16 cellular contexts compared by ENCODE assay signal in the genomic region with DNA sequence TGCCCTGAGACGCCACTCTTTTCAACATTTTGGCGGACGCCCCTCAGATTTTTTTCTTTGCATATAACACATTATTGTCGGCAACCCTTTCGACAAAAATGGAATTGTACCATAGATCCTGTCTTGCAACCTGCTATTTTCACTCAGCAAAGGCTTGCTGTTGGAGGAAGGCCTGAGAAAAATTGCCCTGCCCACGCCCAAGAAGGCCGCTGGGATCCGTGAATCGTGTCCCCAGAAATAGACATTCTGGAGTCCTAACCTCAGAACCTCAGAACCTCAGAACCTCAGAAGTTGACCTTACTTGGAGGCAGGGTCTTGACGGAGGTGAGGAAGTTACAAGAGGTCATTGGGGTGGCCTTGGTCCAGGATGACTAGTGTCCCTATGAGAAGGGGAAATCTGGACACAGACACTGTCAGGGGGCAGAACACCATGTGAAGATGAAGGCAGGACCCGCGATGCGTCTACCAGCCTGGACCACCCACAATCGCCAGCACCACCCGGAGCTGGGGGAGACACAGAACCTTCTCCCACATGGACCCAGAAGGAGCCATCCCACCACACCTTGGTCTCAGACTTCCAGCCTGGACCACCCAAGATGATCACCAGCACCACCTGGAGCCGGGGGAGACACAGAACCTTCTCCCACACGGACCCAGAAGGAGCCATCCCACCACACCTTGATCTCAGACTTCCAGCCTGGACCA.
"Had no signal": no experiment of that assay in that cellular context is flagged by ENCODE, and none has a peak within 500 bp of the region (broad histone marks: within the 10 kb centered on the region; RNA-seq: fewer than 3 reads in every experiment).

No MANE protein-coding gene starts in this region.

- H3K27ac Mint-ChIP-seq: activated CD4-positive, alpha-beta memory T cell treated with anti-CD3 and anti-CD28 coated beads for 36 hours; activated CD8-positive, alpha-beta memory T cell treated with anti-CD3 and anti-CD28 coated beads, Interleukin-2, amount 10 ng/mL, durations not matched to agents 7 days and 5 days; activated naive CD4-positive, alpha-beta T cell treated with anti-CD3 and anti-CD28 coated beads, Interleukin-2, amount 50 U/mL, for 72 hours; activated T-cell treated with anti-CD3 and anti-CD28 coated beads, Interleukin-2, amount 50 U/mL, for 72 hours; dendritic cell treated with granulocyte-macrophage colony-stimulating factor and Interleukin-4, amounts not matched to agents 40 ng/mL and 50 ng/mL, for 4 days; natural killer cell had no signal

- H3K4me3 Mint-ChIP-seq: activated CD4-positive, alpha-beta memory T cell treated with anti-CD3 and anti-CD28 coated beads for 36 hours; activated CD8-positive, alpha-beta memory T cell treated with anti-CD3 and anti-CD28 coated beads, Interleukin-2, amount 10 ng/mL, durations not matched to agents 7 days and 5 days; activated T-cell treated with anti-CD3 and anti-CD28 coated beads, Interleukin-2, amount 50 U/mL, for 72 hours; central memory CD8-positive, alpha-beta T cell; dendritic cell treated with granulocyte-macrophage colony-stimulating factor and Interleukin-4, amounts not matched to agents 40 ng/mL and 50 ng/mL, for 4 days; natural killer cell had no signal

- DNase-seq: activated CD4-positive, alpha-beta memory T cell treated with anti-CD3 and anti-CD28 coated beads for 36 hours; activated CD4-positive, alpha-beta T cell treated with anti-CD3 and anti-CD28 coated beads for 1 hour; activated CD8-positive, alpha-beta memory T cell treated with anti-CD3 and anti-CD28 coated beads, Interleukin-2, amount 10 ng/mL, durations not matched to agents 7 days and 5 days; activated gamma-delta T cell; activated T-cell treated with anti-CD3 and anti-CD28 coated beads, Interleukin-2, amount 50 U/mL, for 72 hours; effector memory CD4-positive, alpha-beta T cell; foreskin keratinocyte; left cardiac atrium; natural killer cell; stimulated activated CD4-positive, alpha-beta T cell treated with anti-CD3 and anti-CD28 coated beads, Interleukin-12 subunit alpha, Interleukin-12 subunit beta, amount 100 ng/mL, for 4 hours; stimulated activated CD4-positive, alpha-beta T cell treated with anti-CD3 and anti-CD28 coated beads, Interleukin-2, amount 100 ng/mL, for 24 hours had no signal

- H3K27me3 ChIP-seq: foreskin keratinocyte had no signal

- H3K4me1 Mint-ChIP-seq: activated CD8-positive, alpha-beta memory T cell treated with anti-CD3 and anti-CD28 coated beads, Interleukin-2, amount 10 ng/mL, durations not matched to agents 7 days and 5 days; central memory CD8-positive, alpha-beta T cell; natural killer cell had no signal

- H3K4me1 ChIP-seq: foreskin keratinocyte had no signal

- H3K36me3 ChIP-seq: tibial artery had no signal

- H3K27me3 Mint-ChIP-seq: activated CD8-positive, alpha-beta memory T cell treated with anti-CD3 and anti-CD28 coated beads, Interleukin-2, amount 10 ng/mL, durations not matched to agents 7 days and 5 days; brain; central memory CD8-positive, alpha-beta T cell had no signal

- ATAC-seq: activated CD8-positive, alpha-beta memory T cell treated with anti-CD3 and anti-CD28 coated beads, Interleukin-2, amount 10 ng/mL, durations not matched to agents 7 days and 5 days; activated naive CD4-positive, alpha-beta T cell treated with anti-CD3 and anti-CD28 coated beads, Interleukin-2, amount 50 U/mL, for 72 hours; activated T-cell treated with anti-CD3 and anti-CD28 coated beads, Interleukin-2, amount 50 U/mL, for 72 hours; foreskin keratinocyte; left cardiac atrium; natural killer cell had no signal

- H3K27ac ChIP-seq: foreskin keratinocyte, tibial artery had no signal

- H3K4me3 ChIP-seq: tibial artery had no signal
